In the genomic region with DNA sequence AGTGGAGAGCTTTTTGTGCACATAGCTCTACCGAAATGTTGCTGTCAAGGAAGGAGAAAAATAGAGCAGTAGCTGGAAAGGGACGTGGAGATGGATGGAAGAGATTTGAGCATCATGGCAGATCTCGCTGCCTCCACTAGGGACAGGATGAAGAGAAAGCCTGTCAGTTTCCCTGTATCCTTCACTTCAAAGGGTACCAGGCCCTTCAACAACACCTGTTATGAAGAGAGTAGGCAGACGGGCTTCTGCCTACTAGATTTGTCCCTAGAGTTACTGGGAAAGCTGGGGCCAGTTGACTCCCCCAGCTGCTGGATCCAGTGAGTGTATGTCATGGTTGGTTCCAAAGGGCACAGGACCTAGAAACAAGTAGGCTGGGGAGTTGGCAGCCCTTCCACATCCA, we compare ENCODE assay signal across 27 cellular contexts.
"Had no signal": no experiment of that assay in that cellular context is flagged by ENCODE, and none has a peak within 500 bp of the region (broad histone marks: within the 10 kb centered on the region; RNA-seq: fewer than 3 reads in every experiment).

No MANE protein-coding gene starts in this region.

- H3K4me3 Mint-ChIP-seq: effector memory CD8-positive, alpha-beta T cell; naive thymus-derived CD4-positive, alpha-beta T cell; nephron progenitor cell; type B pancreatic cell had no signal

- H3K9me3 Mint-ChIP-seq: effector memory CD8-positive, alpha-beta T cell; nephron progenitor cell; type B pancreatic cell had no signal

- H3K27me3 ChIP-seq: gastrocnemius medialis, heart left ventricle, left lung, right atrium auricular region, testis, tibial artery had no signal

- H3K4me1 Mint-ChIP-seq: nephron progenitor cell had no signal

- DNase-seq: dermis blood vessel endothelial cell; effector memory CD8-positive, alpha-beta T cell; foreskin fibroblast; gastrocnemius medialis; heart left ventricle; hippocampal formation; left cardiac atrium; left lung; mesenchymal stem cell; midbrain; naive thymus-derived CD4-positive, alpha-beta T cell; nephron progenitor cell; nucleus accumbens; stimulated activated CD4-positive, alpha-beta T cell treated with anti-CD3 and anti-CD28 coated beads, Interleukin-12 subunit alpha, Interleukin-12 subunit beta, amount 100 ng/mL, for 4 hours; stimulated activated CD4-positive, alpha-beta T cell treated with anti-CD3 and anti-CD28 coated beads, Interleukin-1b, Interleukin-23, amount 100 ng/mL, for 48 hours; stimulated activated CD4-positive, alpha-beta T cell treated with anti-CD3 and anti-CD28 coated beads, Interleukin-4, amount 100 ng/mL, for 1 hour; stimulated activated CD8-positive, alpha-beta memory T cell treated with anti-CD3 and anti-CD28 coated beads, Interleukin-4, amount 100 ng/mL, for 48 hours; stimulated activated naive CD4-positive, alpha-beta T cell; substantia nigra; testis; tibial artery had no signal

- H3K36me3 Mint-ChIP-seq: naive thymus-derived CD4-positive, alpha-beta T cell; type B pancreatic cell had no signal

- H3K36me3 ChIP-seq: gastrocnemius medialis, heart left ventricle, left lung, prostate gland, right atrium auricular region, tibial artery had no signal

- H3K9me3 ChIP-seq: gastrocnemius medialis, heart left ventricle, left lung, prostate gland, right atrium auricular region, testis, tibial artery had no signal

- ATAC-seq: effector memory CD8-positive, alpha-beta T cell; gastrocnemius medialis; heart left ventricle; left cardiac atrium; left lung; naive thymus-derived CD4-positive, alpha-beta T cell; sciatic nerve had no signal

- H3K27ac ChIP-seq: coronary artery, gastrocnemius medialis, heart left ventricle, left lung, prostate gland, right atrium auricular region, testis, tibial artery had no signal

- H3K4me3 ChIP-seq: coronary artery, gastrocnemius medialis, heart left ventricle, left lung, prostate gland, right atrium auricular region, smooth muscle cell, testis, tibial artery had no signal

- H3K27ac Mint-ChIP-seq: effector memory CD8-positive, alpha-beta T cell; naive thymus-derived CD4-positive, alpha-beta T cell; nephron progenitor cell; type B pancreatic cell had no signal

- H3K4me1 ChIP-seq: gastrocnemius medialis, heart left ventricle, left lung, prostate gland, right atrium auricular region, testis, tibial artery had no signal
